In genomic region chr4:7241587-7242125, GRCh38 we compare ENCODE assay signal across 29 cellular contexts. TPM values are rescaled to one million over a fixed set of nuclear protein-coding genes. Genes with fewer than 3 reads are reported as not detected.
"Had no signal": no experiment of that assay in that cellular context is flagged by ENCODE, and none has a peak within 500 bp of the region (broad histone marks: within the 10 kb centered on the region; RNA-seq: fewer than 3 reads in every experiment).

No MANE protein-coding gene starts in this region.

- H3K4me1 ChIP-seq: adrenal gland, body of pancreas, left lung had no signal

- DNase-seq: activated CD4-positive, alpha-beta memory T cell treated with anti-CD3 and anti-CD28 coated beads for 36 hours; activated CD4-positive, alpha-beta T cell treated with anti-CD3 and anti-CD28 coated beads, Interleukin-2, amount 10 ng/mL, durations not matched to agents 24 days and 14 days; activated CD8-positive, alpha-beta memory T cell treated with anti-CD3 and anti-CD28 coated beads, Interleukin-2, amount 50 U/mL, for 4 hours; activated effector memory CD4-positive, alpha-beta T cell treated with anti-CD3 and anti-CD28 coated beads, Interleukin-2, amount 50 U/mL, for 16 hours; activated naive CD4-positive, alpha-beta T cell treated with anti-CD3 and anti-CD28 coated beads for 36 hours; activated naive CD8-positive, alpha-beta T cell treated with anti-CD3 and anti-CD28 coated beads for 36 hours; activated T-cell treated with anti-CD3 and anti-CD28 coated beads, Interleukin-2, amount 50 U/mL, for 1 hour; adrenal gland; aorta; body of pancreas; cerebellar nuclear complex; effector memory CD4-positive, alpha-beta T cell; lower lobe of right lung; mesenchymal stem cell; naive thymus-derived CD8-positive, alpha-beta T cell; right cardiac atrium; stimulated activated CD4-positive, alpha-beta T cell treated with anti-CD3 and anti-CD28 coated beads, Interleukin-15, amount 100 ng/mL, for 24 hours; stimulated activated CD4-positive, alpha-beta T cell treated with anti-CD3 and anti-CD28 coated beads, Interleukin-2, amount 100 ng/mL, for 24 hours; stimulated activated naive CD4-positive, alpha-beta T cell; tibial artery had no signal

- H3K9me3 ChIP-seq: adrenal gland, lower lobe of right lung, suprapubic skin, tibial artery had no signal

- H3K36me3 Mint-ChIP-seq: activated CD4-positive, alpha-beta memory T cell treated with anti-CD3 and anti-CD28 coated beads for 36 hours; activated naive CD8-positive, alpha-beta T cell treated with anti-CD3 and anti-CD28 coated beads for 36 hours; naive thymus-derived CD8-positive, alpha-beta T cell had no signal

- ATAC-seq: activated CD4-positive, CD25-positive, alpha-beta regulatory T cell treated with anti-CD3 and anti-CD28 coated beads, Interleukin-2, amount 50 U/mL, for 24 hours; body of pancreas; left lung; lower lobe of right lung; naive thymus-derived CD8-positive, alpha-beta T cell; right cardiac atrium had no signal

- H3K4me3 ChIP-seq: adrenal gland, body of pancreas, cardiac muscle cell, coronary artery, dorsolateral prefrontal cortex, left lung, lower lobe of right lung, suprapubic skin, tibial artery had no signal

- H3K9me3 Mint-ChIP-seq: activated CD4-positive, alpha-beta T cell treated with anti-CD3 and anti-CD28 coated beads, Interleukin-2, amount 10 ng/mL, durations not matched to agents 24 days and 14 days; activated T-helper 1 cell treated with anti-CD3 and anti-CD28 coated beads, Interleukin-12 subunit alpha, Interleukin-12 subunit beta, Interleukin-2, Interleukin-4 antibody, amounts not matched to agents 30 ng/mL and 10 ng/mL and 1 ng/mL, durations not matched to agents 14 hours and 24 hours and 36 hours had no signal

- H3K4me3 Mint-ChIP-seq: activated CD4-positive, alpha-beta memory T cell treated with anti-CD3 and anti-CD28 coated beads for 36 hours; activated CD4-positive, alpha-beta T cell treated with anti-CD3 and anti-CD28 coated beads, Interleukin-2, amount 10 ng/mL, durations not matched to agents 24 days and 14 days; activated naive CD4-positive, alpha-beta T cell treated with anti-CD3 and anti-CD28 coated beads for 36 hours; activated naive CD8-positive, alpha-beta T cell treated with anti-CD3 and anti-CD28 coated beads for 36 hours; activated T-helper 1 cell treated with anti-CD3 and anti-CD28 coated beads, Interleukin-12 subunit alpha, Interleukin-12 subunit beta, Interleukin-2, Interleukin-4 antibody, amounts not matched to agents 30 ng/mL and 10 ng/mL and 1 ng/mL, durations not matched to agents 14 hours and 24 hours and 36 hours; naive thymus-derived CD8-positive, alpha-beta T cell had no signal

- H3K36me3 ChIP-seq: adrenal gland, cardiac muscle cell, left lung, lower lobe of right lung, suprapubic skin, tibial artery had no signal

- H3K4me1 Mint-ChIP-seq: activated CD4-positive, alpha-beta T cell treated with anti-CD3 and anti-CD28 coated beads, Interleukin-2, amount 10 ng/mL, durations not matched to agents 24 days and 14 days; activated naive CD8-positive, alpha-beta T cell treated with anti-CD3 and anti-CD28 coated beads for 36 hours had no signal

- H3K27ac ChIP-seq: adrenal gland, body of pancreas, cardiac muscle cell, coronary artery, dorsolateral prefrontal cortex, left lung, lower lobe of right lung, suprapubic skin, tibial artery had no signal

- H3K27me3 Mint-ChIP-seq: activated CD4-positive, alpha-beta memory T cell treated with anti-CD3 and anti-CD28 coated beads for 36 hours; activated CD4-positive, alpha-beta T cell treated with anti-CD3 and anti-CD28 coated beads, Interleukin-2, amount 10 ng/mL, durations not matched to agents 24 days and 14 days; activated naive CD8-positive, alpha-beta T cell treated with anti-CD3 and anti-CD28 coated beads for 36 hours had no signal

- H3K27me3 ChIP-seq: adrenal gland, body of pancreas, cardiac muscle cell, dorsolateral prefrontal cortex had no signal

- H3K27ac Mint-ChIP-seq: activated CD4-positive, alpha-beta memory T cell treated with anti-CD3 and anti-CD28 coated beads for 36 hours; activated CD4-positive, alpha-beta T cell treated with anti-CD3 and anti-CD28 coated beads, Interleukin-2, amount 10 ng/mL, durations not matched to agents 24 days and 14 days; activated naive CD4-positive, alpha-beta T cell treated with anti-CD3 and anti-CD28 coated beads for 36 hours; activated naive CD8-positive, alpha-beta T cell treated with anti-CD3 and anti-CD28 coated beads for 36 hours; activated T-helper 1 cell treated with anti-CD3 and anti-CD28 coated beads, Interleukin-12 subunit alpha, Interleukin-12 subunit beta, Interleukin-2, Interleukin-4 antibody, amounts not matched to agents 30 ng/mL and 10 ng/mL and 1 ng/mL, durations not matched to agents 14 hours and 24 hours and 36 hours; naive thymus-derived CD8-positive, alpha-beta T cell had no signal

RNA-seq across cellular contexts. Expression of gene SORCS2, which starts 49.3 kb away (rescaled TPM):
- total RNA-seq: activated CD4-positive, alpha-beta T cell treated with anti-CD3 and anti-CD28 coated beads, Interleukin-2, amount 10 ng/mL, durations not matched to agents 24 days and 14 days; activated CD8-positive, alpha-beta memory T cell treated with anti-CD3 and anti-CD28 coated beads for 36 hours; activated naive CD8-positive, alpha-beta T cell treated with anti-CD3 and anti-CD28 coated beads for 36 hours; activated T-helper 1 cell treated with anti-CD3 and anti-CD28 coated beads, Interleukin-12 subunit alpha, Interleukin-12 subunit beta, Interleukin-2, Interleukin-4 antibody, amounts not matched to agents 30 ng/mL and 10 ng/mL and 1 ng/mL, durations not matched to agents 14 hours and 24 hours and 36 hours; naive thymus-derived CD8-positive, alpha-beta T cell; T-helper 1 cell treated with Interleukin-12 subunit alpha and Interleukin-12 subunit beta and Interleukin-4 antibody, amounts not matched to agents 30 ng/mL and 1 ng/mL, for 36 hours had no signal
